In the genomic region with DNA sequence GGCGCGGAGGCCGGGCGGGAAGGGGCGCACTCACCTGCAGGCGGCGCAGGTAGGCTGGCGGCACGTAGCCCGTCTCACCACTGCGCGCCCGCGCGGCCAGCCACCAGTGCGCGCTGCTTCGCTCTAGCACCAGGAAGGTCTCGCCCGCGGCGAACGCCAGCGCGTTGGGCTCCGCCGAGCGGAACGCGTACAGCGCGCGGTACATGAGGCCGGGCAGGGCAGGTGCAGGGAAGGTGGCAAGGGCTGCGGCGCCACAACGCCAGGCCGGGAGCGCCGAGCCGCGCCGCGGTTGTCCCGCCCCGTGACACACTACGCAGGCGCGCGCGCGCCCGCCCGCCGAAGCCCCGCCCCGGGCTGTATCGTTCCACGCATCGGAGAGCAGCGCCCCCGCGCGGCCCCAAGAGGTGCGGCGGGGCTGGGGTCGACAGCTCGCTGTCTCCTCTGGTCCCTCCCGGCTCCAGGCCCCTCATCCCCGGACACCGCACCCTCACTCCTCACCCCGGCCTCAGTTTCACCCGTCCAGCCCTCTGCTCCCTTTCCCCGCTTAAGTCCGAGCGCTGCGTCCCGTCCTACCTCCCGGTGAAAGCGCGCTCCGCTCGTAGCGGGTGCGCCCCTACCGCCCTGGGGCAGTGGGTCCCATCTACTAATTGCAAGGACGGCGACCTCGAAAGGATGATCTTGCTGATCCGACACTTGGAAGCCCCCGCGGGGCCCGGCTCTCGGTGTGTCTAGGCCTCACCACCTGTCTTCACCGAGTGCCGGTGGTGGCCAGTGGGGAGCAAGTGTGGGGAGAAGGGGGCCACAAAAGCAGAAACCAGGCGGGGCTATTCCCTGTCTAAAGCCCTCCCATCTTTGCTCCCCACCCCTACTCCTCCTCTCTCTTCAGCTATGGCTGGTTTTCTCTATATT, we compare ENCODE assay signal across 1 cellular context.
TF ChIP-seq lines count a peak whose summit lies in the region.

Gene NCKIPSD, minus strand, starts transcription at position 313 of the 909 bp plus-strand sequence. Its CDS starts 108 bp downstream, at position 205.

TF ChIP-seq in HepG2, 621 proteins besides CTCF, POLR2A, EP300 and RAD21 (continued from another document and continues in another):
- no peak for TF ChIP-seq ZHX2 (IDR thresholded peaks at IDR 0.05; ENCODE audit: low read depth)
- no peak for TF ChIP-seq ZHX2 (CRISPR knock-in tag; IDR thresholded peaks at IDR 0.05; ENCODE audit: borderline replicate concordance)
- TF ChIP-seq, protein P1, sequence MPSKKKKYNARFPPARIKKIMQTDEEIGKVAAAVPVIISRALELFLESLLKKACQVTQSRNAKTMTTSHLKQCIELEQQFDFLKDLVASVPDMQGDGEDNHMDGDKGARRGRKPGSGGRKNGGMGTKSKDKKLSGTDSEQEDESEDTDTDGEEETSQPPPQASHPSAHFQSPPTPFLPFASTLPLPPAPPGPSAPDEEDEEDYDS (CRISPR knock-in tag; IDR thresholded peaks at IDR 0.05), result peak; percentile 27; the same call in 1 of the 2 replicates
- no peak for TF ChIP-seq ZNF33A (CRISPR knock-in tag; IDR thresholded peaks at IDR 0.05; ENCODE audit: borderline replicate concordance)
- no peak for TF ChIP-seq BRF2 (CRISPR knock-in tag; IDR thresholded peaks at IDR 0.05)
- TF ChIP-seq, protein P2, sequence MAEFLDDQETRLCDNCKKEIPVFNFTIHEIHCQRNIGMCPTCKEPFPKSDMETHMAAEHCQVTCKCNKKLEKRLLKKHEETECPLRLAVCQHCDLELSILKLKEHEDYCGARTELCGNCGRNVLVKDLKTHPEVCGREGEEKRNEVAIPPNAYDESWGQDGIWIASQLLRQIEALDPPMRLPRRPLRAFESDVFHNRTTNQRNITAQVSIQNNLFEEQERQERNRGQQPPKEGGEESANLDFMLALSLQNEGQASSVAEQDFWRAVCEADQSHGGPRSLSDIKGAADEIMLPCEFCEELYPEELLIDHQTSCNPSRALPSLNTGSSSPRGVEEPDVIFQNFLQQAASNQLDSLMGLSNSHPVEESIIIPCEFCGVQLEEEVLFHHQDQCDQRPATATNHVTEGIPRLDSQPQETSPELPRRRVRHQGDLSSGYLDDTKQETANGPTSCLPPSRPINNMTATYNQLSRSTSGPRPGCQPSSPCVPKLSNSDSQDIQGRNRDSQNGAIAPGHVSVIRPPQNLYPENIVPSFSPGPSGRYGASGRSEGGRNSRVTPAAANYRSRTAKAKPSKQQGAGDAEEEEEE (CRISPR knock-in tag; IDR thresholded peaks at IDR 0.05; ENCODE audit: borderline replicate concordance), result no peak
- TF ChIP-seq ZNF850 (CRISPR knock-in tag; conservative IDR thresholded peaks at IDR 0.05), result no peak
- TF ChIP-seq NCOA5 (CRISPR knock-in tag; IDR thresholded peaks at IDR 0.05), result no peak
- TF ChIP-seq ZBTB7B (CRISPR knock-in tag; IDR thresholded peaks at IDR 0.05), result peak; percentile 10; the same call in 1 of the 2 replicates
- no peak for TF ChIP-seq ELF4 (CRISPR knock-in tag; IDR thresholded peaks at IDR 0.05; ENCODE audit: borderline replicate concordance)
- TF ChIP-seq, protein P3, sequence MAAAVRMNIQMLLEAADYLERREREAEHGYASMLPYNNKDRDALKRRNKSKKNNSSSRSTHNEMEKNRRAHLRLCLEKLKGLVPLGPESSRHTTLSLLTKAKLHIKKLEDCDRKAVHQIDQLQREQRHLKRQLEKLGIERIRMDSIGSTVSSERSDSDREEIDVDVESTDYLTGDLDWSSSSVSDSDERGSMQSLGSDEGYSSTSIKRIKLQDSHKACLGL (CRISPR knock-in tag; IDR thresholded peaks at IDR 0.05), result peak; percentile 96
- no peak for TF ChIP-seq ZNF20 (CRISPR knock-in tag; IDR thresholded peaks at IDR 0.05)
- peak; percentile 16; the same call in 1 of the 2 replicates for TF ChIP-seq ZNF557 (CRISPR knock-in tag; IDR thresholded peaks at IDR 0.05)
- TF ChIP-seq NR2F2 (IDR thresholded peaks at IDR 0.05; ENCODE audit: borderline replicate concordance, low read depth), result no peak; the same call in 1 of the 2 replicates
- no peak for TF ChIP-seq ZNF382 (CRISPR knock-in tag; IDR thresholded peaks at IDR 0.05; ENCODE audit: borderline replicate concordance)
- TF ChIP-seq ESRRA (CRISPR knock-in tag; IDR thresholded peaks at IDR 0.05; ENCODE audit: low read depth), result peak; percentile 86
- TF ChIP-seq POLR2AphosphoS2 (IDR thresholded peaks at IDR 0.05; ENCODE audit: low read depth, low read length), result no peak
- peak; percentile 99 to 100 for TF ChIP-seq HMGXB4 (CRISPR knock-in tag; IDR thresholded peaks at IDR 0.05; ENCODE audit: borderline replicate concordance in 1 of 2, low read depth in 1 of 2)
- TF ChIP-seq ZBTB1 (CRISPR knock-in tag; IDR thresholded peaks at IDR 0.05; ENCODE audit: borderline replicate concordance), result no peak
- no peak for TF ChIP-seq ZFYVE20 (CRISPR knock-in tag; IDR thresholded peaks at IDR 0.05; ENCODE audit: borderline replicate concordance, low read depth)
- no peak for TF ChIP-seq CSRNP2 (CRISPR knock-in tag; conservative IDR thresholded peaks at IDR 0.05; ENCODE audit: low read depth)
- peak; percentile 89; the same call in 1 of the 2 replicates for TF ChIP-seq ZSCAN25 (CRISPR knock-in tag; IDR thresholded peaks at IDR 0.05)
- no peak for TF ChIP-seq NFATC3 (CRISPR knock-in tag; IDR thresholded peaks at IDR 0.05)
- TF ChIP-seq ZNF816 (CRISPR knock-in tag; IDR thresholded peaks at IDR 0.05; ENCODE audit: borderline replicate concordance), result no peak
- no peak for TF ChIP-seq BHLHE40 (IDR thresholded peaks at IDR 0.05; ENCODE audit: low read length)
- TF ChIP-seq FOXK2 (IDR thresholded peaks at IDR 0.05), result no peak
- TF ChIP-seq ZMAT3 (CRISPR knock-in tag; conservative IDR thresholded peaks at IDR 0.05), result peak; percentile 89
- TF ChIP-seq KDM3A (CRISPR knock-in tag; IDR thresholded peaks at IDR 0.05; ENCODE audit: low read depth), result no peak
- TF ChIP-seq, protein P4, sequence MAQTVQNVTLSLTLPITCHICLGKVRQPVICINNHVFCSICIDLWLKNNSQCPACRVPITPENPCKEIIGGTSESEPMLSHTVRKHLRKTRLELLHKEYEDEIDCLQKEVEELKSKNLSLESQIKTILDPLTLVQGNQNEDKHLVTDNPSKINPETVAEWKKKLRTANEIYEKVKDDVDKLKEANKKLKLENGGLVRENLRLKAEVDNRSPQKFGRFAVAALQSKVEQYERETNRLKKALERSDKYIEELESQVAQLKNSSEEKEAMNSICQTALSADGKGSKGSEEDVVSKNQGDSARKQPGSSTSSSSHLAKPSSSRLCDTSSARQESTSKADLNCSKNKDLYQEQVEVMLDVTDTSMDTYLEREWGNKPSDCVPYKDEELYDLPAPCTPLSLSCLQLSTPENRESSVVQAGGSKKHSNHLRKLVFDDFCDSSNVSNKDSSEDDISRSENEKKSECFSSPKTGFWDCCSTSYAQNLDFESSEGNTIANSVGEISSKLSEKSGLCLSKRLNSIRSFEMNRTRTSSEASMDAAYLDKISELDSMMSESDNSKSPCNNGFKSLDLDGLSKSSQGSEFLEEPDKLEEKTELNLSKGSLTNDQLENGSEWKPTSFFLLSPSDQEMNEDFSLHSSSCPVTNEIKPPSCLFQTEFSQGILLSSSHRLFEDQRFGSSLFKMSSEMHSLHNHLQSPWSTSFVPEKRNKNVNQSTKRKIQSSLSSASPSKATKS (CRISPR knock-in tag; IDR thresholded peaks at IDR 0.05), result no peak
- 0 out of 2 replicates have a peak, but pooled peaks have one; percentile 11 for TF ChIP-seq ZSCAN9 (CRISPR knock-in tag; IDR thresholded peaks at IDR 0.05; ENCODE audit: borderline replicate concordance)
- no peak for TF ChIP-seq ZNF841 (CRISPR knock-in tag; IDR thresholded peaks at IDR 0.05; ENCODE audit: borderline replicate concordance)
- TF ChIP-seq SMC3 (IDR thresholded peaks at IDR 0.05; ENCODE audit: low read length), result no peak
- TF ChIP-seq THAP11 (CRISPR knock-in tag; IDR thresholded peaks at IDR 0.05), result peak; percentile 70
- TF ChIP-seq IRF2 (CRISPR knock-in tag; IDR thresholded peaks at IDR 0.05), result peak; percentile 52; the same call in 1 of the 2 replicates
- TF ChIP-seq HMG20B (CRISPR knock-in tag; conservative IDR thresholded peaks at IDR 0.05), result no peak
- TF ChIP-seq SMAD9 (CRISPR knock-in tag; IDR thresholded peaks at IDR 0.05), result no peak
- TF ChIP-seq FOXC1 (CRISPR knock-in tag; IDR thresholded peaks at IDR 0.05; ENCODE audit: borderline replicate concordance), result no peak
- TF ChIP-seq KLF15 (CRISPR knock-in tag; IDR thresholded peaks at IDR 0.05; ENCODE audit: borderline replicate concordance), result no peak
- TF ChIP-seq, protein P5, sequence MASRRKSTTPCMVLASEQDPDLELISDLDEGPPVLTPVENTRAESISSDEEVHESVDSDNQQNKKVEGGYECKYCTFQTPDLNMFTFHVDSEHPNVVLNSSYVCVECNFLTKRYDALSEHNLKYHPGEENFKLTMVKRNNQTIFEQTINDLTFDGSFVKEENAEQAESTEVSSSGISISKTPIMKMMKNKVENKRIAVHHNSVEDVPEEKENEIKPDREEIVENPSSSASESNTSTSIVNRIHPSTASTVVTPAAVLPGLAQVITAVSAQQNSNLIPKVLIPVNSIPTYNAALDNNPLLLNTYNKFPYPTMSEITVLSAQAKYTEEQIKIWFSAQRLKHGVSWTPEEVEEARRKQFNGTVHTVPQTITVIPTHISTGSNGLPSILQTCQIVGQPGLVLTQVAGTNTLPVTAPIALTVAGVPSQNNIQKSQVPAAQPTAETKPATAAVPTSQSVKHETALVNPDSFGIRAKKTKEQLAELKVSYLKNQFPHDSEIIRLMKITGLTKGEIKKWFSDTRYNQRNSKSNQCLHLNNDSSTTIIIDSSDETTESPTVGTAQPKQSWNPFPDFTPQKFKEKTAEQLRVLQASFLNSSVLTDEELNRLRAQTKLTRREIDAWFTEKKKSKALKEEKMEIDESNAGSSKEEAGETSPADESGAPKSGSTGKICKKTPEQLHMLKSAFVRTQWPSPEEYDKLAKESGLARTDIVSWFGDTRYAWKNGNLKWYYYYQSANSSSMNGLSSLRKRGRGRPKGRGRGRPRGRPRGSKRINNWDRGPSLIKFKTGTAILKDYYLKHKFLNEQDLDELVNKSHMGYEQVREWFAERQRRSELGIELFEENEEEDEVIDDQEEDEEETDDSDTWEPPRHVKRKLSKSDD (CRISPR knock-in tag; IDR thresholded peaks at IDR 0.05; ENCODE audit: low read depth), result no peak
- no peak for TF ChIP-seq MTA3 (CRISPR knock-in tag; IDR thresholded peaks at IDR 0.05)
- peak; percentile 82 for TF ChIP-seq ARNT2 (CRISPR knock-in tag; IDR thresholded peaks at IDR 0.05; ENCODE audit: low read depth)
